1 cellular context compared by ENCODE assay signal in genomic region chr12:132601171-132601883, GRCh38.
TF ChIP-seq lines count a peak whose summit lies in the region.

No MANE protein-coding gene starts in this region.

TF ChIP-seq in liver, 16 proteins besides CTCF, POLR2A, EP300 and RAD21 (continued from another document):
- TF ChIP-seq ATF3 (IDR thresholded peaks at IDR 0.05) (no peak), NR2F2 (IDR thresholded peaks at IDR 0.05) (no peak), HNF4G (IDR thresholded peaks at IDR 0.05) (no peak), MAX (IDR thresholded peaks at IDR 0.05) (no peak), FOXA2 (IDR thresholded peaks at IDR 0.05) (no peak)
